Comparison of ENCODE assay signal across 27 cellular contexts in the genomic region with DNA sequence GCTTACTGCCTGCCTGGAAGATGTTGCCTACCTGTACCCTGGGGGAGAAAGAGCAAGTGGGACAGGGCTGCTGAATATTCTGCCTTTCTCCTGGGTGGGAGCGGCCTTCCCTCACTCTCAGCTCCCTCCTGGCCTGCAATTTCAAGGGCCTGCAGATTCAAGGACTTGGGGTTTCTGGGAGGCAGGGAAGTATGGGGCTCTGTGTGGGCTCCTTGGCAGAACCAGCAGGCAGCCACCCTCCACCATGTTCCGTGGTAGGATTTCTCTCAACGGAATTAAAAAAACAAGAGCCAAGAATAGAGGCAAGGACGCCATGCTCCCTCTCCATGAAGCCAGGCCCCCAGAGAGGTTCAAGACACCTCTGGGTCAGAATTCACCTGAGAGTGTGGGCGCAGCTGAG.
"Had no signal": no experiment of that assay in that cellular context is flagged by ENCODE, and none has a peak within 500 bp of the region (broad histone marks: within the 10 kb centered on the region; RNA-seq: fewer than 3 reads in every experiment).

No MANE protein-coding gene starts in this region.

- H3K9ac ChIP-seq: parathyroid adenoma had no signal

- H3K9me3 Mint-ChIP-seq: natural killer cell; nephron progenitor cell; neural crest cell; stimulated activated effector memory CD8-positive, alpha-beta T cell treated with anti-CD3 and anti-CD28 coated beads, Interleukin-12 subunit alpha, Interleukin-12 subunit beta, amount 100 ng/mL, for 72 hours; stimulated activated naive B cell treated with anti-CD40 and anti-IgM and Interleukin-4, amounts not matched to agents 10 μg/mL and 1 μg/mL and 100 μg/mL, for 72 hours; stimulated activated naive CD8-positive, alpha-beta T cell treated with anti-CD3 and anti-CD28 coated beads, Interleukin-15, Interleukin-2, amounts not matched to agents 100 ng/mL and 50 ng/mL, for 24 hours had no signal

- H3K4me3 ChIP-seq: ovary, psoas muscle, right lobe of liver, sigmoid colon, stomach, thoracic aorta, thyroid gland, tibial nerve, upper lobe of left lung, vagina had no signal

- H3K9me3 ChIP-seq: ovary, psoas muscle, right lobe of liver, sigmoid colon, stomach, thoracic aorta, thyroid gland, tibial nerve, upper lobe of left lung, vagina had no signal

- DNase-seq: natural killer cell; nephron progenitor cell; occipital lobe; ovary; psoas muscle; right cardiac atrium; right lobe of liver; sigmoid colon; small intestine; stimulated activated CD4-positive, alpha-beta T cell treated with anti-CD3 and anti-CD28 coated beads, Interleukin-15, amount 100 ng/mL, for 24 hours; stimulated activated CD4-positive, alpha-beta T cell treated with anti-CD3 and anti-CD28 coated beads, Interleukin-2, amount 100 ng/mL, for 24 hours; stimulated activated CD4-positive, alpha-beta T cell treated with anti-CD3 and anti-CD28 coated beads, Interleukin-2, amount 100 ng/mL, for 48 hours; stimulated activated CD4-positive, alpha-beta T cell treated with anti-CD3 and anti-CD28 coated beads, Interleukin-4, amount 100 ng/mL, for 24 hours; stimulated activated naive B cell treated with anti-CD40 and anti-IgM and Interleukin-4, amounts not matched to agents 10 μg/mL and 1 μg/mL and 100 μg/mL, for 72 hours; stimulated activated naive CD4-positive, alpha-beta T cell treated with Interleukin-2 at 50 U/mL for 16 hours; stomach; thyroid gland; trophoblast cell; upper lobe of left lung had no signal

- H3K27me3 Mint-ChIP-seq: stimulated activated naive CD8-positive, alpha-beta T cell treated with anti-CD3 and anti-CD28 coated beads, Interleukin-15, Interleukin-2, amounts not matched to agents 100 ng/mL and 50 ng/mL, for 24 hours had no signal

- H3K36me3 ChIP-seq: ovary, right lobe of liver, sigmoid colon, stomach, thoracic aorta, thyroid gland, tibial nerve, upper lobe of left lung, vagina had no signal

- H3K27ac ChIP-seq: ovary, parathyroid adenoma, psoas muscle, right lobe of liver, sigmoid colon, stomach, thoracic aorta, thyroid gland, tibial nerve, upper lobe of left lung, vagina had no signal

- H2AFZ ChIP-seq: parathyroid adenoma had no signal

- H3K4me1 ChIP-seq: parathyroid adenoma, psoas muscle, right lobe of liver, stomach, upper lobe of left lung, vagina had no signal

- ATAC-seq: natural killer cell; psoas muscle; right cardiac atrium; right lobe of liver; stimulated activated effector memory CD8-positive, alpha-beta T cell treated with anti-CD3 and anti-CD28 coated beads, Interleukin-12 subunit alpha, Interleukin-12 subunit beta, amount 100 ng/mL, for 72 hours had no signal

- H3K36me3 Mint-ChIP-seq: natural killer cell; stimulated activated effector memory CD8-positive, alpha-beta T cell treated with anti-CD3 and anti-CD28 coated beads, Interleukin-12 subunit alpha, Interleukin-12 subunit beta, amount 100 ng/mL, for 72 hours; stimulated activated naive B cell treated with anti-CD40 and anti-IgM and Interleukin-4, amounts not matched to agents 10 μg/mL and 1 μg/mL and 100 μg/mL, for 72 hours had no signal

- H3K27ac Mint-ChIP-seq: natural killer cell; nephron progenitor cell; progenitor cell of endocrine pancreas; stimulated activated effector memory CD8-positive, alpha-beta T cell treated with anti-CD3 and anti-CD28 coated beads, Interleukin-12 subunit alpha, Interleukin-12 subunit beta, amount 100 ng/mL, for 72 hours; stimulated activated naive B cell treated with anti-CD40 and anti-IgM and Interleukin-4, amounts not matched to agents 10 μg/mL and 1 μg/mL and 100 μg/mL, for 72 hours; stimulated activated naive CD8-positive, alpha-beta T cell treated with anti-CD3 and anti-CD28 coated beads, Interleukin-15, Interleukin-2, amounts not matched to agents 100 ng/mL and 50 ng/mL, for 24 hours had no signal

- H3K4me3 Mint-ChIP-seq: natural killer cell; nephron progenitor cell; neural crest cell; stimulated activated effector memory CD8-positive, alpha-beta T cell treated with anti-CD3 and anti-CD28 coated beads, Interleukin-12 subunit alpha, Interleukin-12 subunit beta, amount 100 ng/mL, for 72 hours; stimulated activated naive B cell treated with anti-CD40 and anti-IgM and Interleukin-4, amounts not matched to agents 10 μg/mL and 1 μg/mL and 100 μg/mL, for 72 hours; stimulated activated naive CD8-positive, alpha-beta T cell treated with anti-CD3 and anti-CD28 coated beads, Interleukin-15, Interleukin-2, amounts not matched to agents 100 ng/mL and 50 ng/mL, for 24 hours had no signal

- H3K4me1 Mint-ChIP-seq: natural killer cell; stimulated activated effector memory CD8-positive, alpha-beta T cell treated with anti-CD3 and anti-CD28 coated beads, Interleukin-12 subunit alpha, Interleukin-12 subunit beta, amount 100 ng/mL, for 72 hours; stimulated activated naive B cell treated with anti-CD40 and anti-IgM and Interleukin-4, amounts not matched to agents 10 μg/mL and 1 μg/mL and 100 μg/mL, for 72 hours had no signal

- H3K27me3 ChIP-seq: ovary, right lobe of liver, sigmoid colon, stomach, thyroid gland, tibial nerve, upper lobe of left lung, vagina had no signal
